1 cellular context compared by ENCODE assay signal in genomic region chr10:45470098-45471012, GRCh38.
TF ChIP-seq lines count a peak whose summit lies in the region.

No MANE protein-coding gene starts in this region.

TF ChIP-seq in K562, 482 proteins besides CTCF, POLR2A, EP300 and RAD21 (continued from another document and continues in another):
- TF ChIP-seq, protein P1, sequence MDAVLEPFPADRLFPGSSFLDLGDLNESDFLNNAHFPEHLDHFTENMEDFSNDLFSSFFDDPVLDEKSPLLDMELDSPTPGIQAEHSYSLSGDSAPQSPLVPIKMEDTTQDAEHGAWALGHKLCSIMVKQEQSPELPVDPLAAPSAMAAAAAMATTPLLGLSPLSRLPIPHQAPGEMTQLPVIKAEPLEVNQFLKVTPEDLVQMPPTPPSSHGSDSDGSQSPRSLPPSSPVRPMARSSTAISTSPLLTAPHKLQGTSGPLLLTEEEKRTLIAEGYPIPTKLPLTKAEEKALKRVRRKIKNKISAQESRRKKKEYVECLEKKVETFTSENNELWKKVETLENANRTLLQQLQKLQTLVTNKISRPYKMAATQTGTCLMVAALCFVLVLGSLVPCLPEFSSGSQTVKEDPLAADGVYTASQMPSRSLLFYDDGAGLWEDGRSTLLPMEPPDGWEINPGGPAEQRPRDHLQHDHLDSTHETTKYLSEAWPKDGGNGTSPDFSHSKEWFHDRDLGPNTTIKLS (IDR thresholded peaks at IDR 0.05; ENCODE audit: borderline replicate concordance, low read depth): peak; percentile 74
- TF ChIP-seq EHMT2 (IDR thresholded peaks at IDR 0.05) (no peak; the same call in 1 of the 2 replicates), STAT5B (CRISPR knock-in tag; IDR thresholded peaks at IDR 0.05) (no peak), ZNF347 (CRISPR knock-in tag; IDR thresholded peaks at IDR 0.05; ENCODE audit: low read depth) (no peak), PYGO2 (tag; IDR thresholded peaks at IDR 0.05) (peak; percentile 96), ELK3 (CRISPR knock-in tag; IDR thresholded peaks at IDR 0.05) (peak; percentile 47; the same call in 1 of the 2 replicates), ZNF512 (tag; IDR thresholded peaks at IDR 0.05) (no peak; the same call in 1 of the 2 replicates), SLC30A9 (CRISPR knock-in tag; IDR thresholded peaks at IDR 0.05) (no peak), SRSF1 (IDR thresholded peaks at IDR 0.05; ENCODE audit: low read depth, low read length) (no peak), RBM34 (IDR thresholded peaks at IDR 0.05; ENCODE audit: borderline replicate concordance, insufficient read depth, low read length) (no peak), ZBTB34 (CRISPR knock-in tag; IDR thresholded peaks at IDR 0.05) (no peak), GATAD2B (IDR thresholded peaks at IDR 0.05; ENCODE audit: borderline replicate concordance) (peak; percentile 99), MEF2D (tag; conservative IDR thresholded peaks at IDR 0.05; ENCODE audit: low read depth) (peak; percentile 83), ATF7 (IDR thresholded peaks at IDR 0.05) (peak; percentile 95), E2F6 (IDR thresholded peaks at IDR 0.05; ENCODE audit: borderline replicate concordance in 1 of 2, extremely low read depth in 1 of 2, insufficient read depth in 1 of 2, insufficient read length in 1 of 2, low read depth in 1 of 2, low read length in 1 of 2, poor library complexity in 1 of 2, severe bottlenecking in 1 of 2) (peak; percentile 69 to 85), XRCC3 (IDR thresholded peaks at IDR 0.05) (no peak), FOS (IDR thresholded peaks at IDR 0.05; ENCODE audit: extremely low read depth, insufficient read length) (no peak), ZNF609 (CRISPR knock-in tag; IDR thresholded peaks at IDR 0.05; ENCODE audit: borderline replicate concordance) (no peak), SMAD3 (CRISPR knock-in tag; conservative IDR thresholded peaks at IDR 0.05) (peak; percentile 35), ZNF444 (CRISPR knock-in tag; IDR thresholded peaks at IDR 0.05) (no peak), CSDE1 (IDR thresholded peaks at IDR 0.05) (0 out of 4 replicates have a peak, but pooled peaks of 1 of the 2 experiments have one; percentile 28), FOXK2 (conservative IDR thresholded peaks at IDR 0.05 in 1 of 2, IDR thresholded peaks at IDR 0.05 in 1 of 2; ENCODE audit: low read depth in 2 of 2) (peak; percentile 98 to 99), SP1 (CRISPR knock-in tag; IDR thresholded peaks at IDR 0.05) (no peak; the same call in 1 of the 2 replicates), HES1 (IDR thresholded peaks at IDR 0.05; ENCODE audit: low read depth) (peak; percentile 98), MAFF (IDR thresholded peaks at IDR 0.05; ENCODE audit: low read length) (peak; percentile 77), NCOR1 (IDR thresholded peaks at IDR 0.05) (peak; percentile 99)
- TF ChIP-seq, protein P2, sequence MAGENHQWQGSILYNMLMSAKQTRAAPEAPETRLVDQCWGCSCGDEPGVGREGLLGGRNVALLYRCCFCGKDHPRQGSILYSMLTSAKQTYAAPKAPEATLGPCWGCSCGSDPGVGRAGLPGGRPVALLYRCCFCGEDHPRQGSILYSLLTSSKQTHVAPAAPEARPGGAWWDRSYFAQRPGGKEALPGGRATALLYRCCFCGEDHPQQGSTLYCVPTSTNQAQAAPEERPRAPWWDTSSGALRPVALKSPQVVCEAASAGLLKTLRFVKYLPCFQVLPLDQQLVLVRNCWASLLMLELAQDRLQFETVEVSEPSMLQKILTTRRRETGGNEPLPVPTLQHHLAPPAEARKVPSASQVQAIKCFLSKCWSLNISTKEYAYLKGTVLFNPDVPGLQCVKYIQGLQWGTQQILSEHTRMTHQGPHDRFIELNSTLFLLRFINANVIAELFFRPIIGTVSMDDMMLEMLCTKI (IDR thresholded peaks at IDR 0.05; ENCODE audit: partially characterized antibody): no peak
- TF ChIP-seq, protein P3, sequence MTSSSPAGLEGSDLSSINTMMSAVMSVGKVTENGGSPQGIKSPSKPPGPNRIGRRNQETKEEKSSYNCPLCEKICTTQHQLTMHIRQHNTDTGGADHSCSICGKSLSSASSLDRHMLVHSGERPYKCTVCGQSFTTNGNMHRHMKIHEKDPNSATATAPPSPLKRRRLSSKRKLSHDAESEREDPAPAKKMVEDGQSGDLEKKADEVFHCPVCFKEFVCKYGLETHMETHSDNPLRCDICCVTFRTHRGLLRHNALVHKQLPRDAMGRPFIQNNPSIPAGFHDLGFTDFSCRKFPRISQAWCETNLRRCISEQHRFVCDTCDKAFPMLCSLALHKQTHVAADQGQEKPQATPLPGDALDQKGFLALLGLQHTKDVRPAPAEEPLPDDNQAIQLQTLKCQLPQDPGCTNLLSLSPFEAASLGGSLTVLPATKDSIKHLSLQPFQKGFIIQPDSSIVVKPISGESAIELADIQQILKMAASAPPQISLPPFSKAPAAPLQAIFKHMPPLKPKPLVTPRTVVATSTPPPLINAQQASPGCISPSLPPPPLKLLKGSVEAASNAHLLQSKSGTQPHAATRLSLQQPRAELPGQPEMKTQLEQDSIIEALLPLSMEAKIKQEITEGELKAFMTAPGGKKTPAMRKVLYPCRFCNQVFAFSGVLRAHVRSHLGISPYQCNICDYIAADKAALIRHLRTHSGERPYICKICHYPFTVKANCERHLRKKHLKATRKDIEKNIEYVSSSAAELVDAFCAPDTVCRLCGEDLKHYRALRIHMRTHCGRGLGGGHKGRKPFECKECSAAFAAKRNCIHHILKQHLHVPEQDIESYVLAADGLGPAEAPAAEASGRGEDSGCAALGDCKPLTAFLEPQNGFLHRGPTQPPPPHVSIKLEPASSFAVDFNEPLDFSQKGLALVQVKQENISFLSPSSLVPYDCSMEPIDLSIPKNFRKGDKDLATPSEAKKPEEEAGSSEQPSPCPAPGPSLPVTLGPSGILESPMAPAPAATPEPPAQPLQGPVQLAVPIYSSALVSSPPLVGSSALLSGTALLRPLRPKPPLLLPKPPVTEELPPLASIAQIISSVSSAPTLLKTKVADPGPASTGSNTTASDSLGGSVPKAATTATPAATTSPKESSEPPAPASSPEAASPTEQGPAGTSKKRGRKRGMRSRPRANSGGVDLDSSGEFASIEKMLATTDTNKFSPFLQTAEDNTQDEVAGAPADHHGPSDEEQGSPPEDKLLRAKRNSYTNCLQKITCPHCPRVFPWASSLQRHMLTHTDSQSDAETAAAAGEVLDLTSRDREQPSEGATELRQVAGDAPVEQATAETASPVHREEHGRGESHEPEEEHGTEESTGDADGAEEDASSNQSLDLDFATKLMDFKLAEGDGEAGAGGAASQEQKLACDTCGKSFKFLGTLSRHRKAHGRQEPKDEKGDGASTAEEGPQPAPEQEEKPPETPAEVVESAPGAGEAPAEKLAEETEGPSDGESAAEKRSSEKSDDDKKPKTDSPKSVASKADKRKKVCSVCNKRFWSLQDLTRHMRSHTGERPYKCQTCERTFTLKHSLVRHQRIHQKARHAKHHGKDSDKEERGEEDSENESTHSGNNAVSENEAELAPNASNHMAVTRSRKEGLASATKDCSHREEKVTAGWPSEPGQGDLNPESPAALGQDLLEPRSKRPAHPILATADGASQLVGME (CRISPR knock-in tag; IDR thresholded peaks at IDR 0.05): 0 out of 2 replicates have a peak, but pooled peaks have one; percentile 56
- TF ChIP-seq, protein P4, sequence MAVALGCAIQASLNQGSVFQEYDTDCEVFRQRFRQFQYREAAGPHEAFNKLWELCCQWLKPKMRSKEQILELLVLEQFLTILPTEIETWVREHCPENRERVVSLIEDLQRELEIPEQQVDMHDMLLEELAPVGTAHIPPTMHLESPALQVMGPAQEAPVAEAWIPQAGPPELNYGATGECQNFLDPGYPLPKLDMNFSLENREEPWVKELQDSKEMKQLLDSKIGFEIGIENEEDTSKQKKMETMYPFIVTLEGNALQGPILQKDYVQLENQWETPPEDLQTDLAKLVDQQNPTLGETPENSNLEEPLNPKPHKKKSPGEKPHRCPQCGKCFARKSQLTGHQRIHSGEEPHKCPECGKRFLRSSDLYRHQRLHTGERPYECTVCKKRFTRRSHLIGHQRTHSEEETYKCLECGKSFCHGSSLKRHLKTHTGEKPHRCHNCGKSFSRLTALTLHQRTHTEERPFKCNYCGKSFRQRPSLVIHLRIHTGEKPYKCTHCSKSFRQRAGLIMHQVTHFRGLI (CRISPR knock-in tag; IDR thresholded peaks at IDR 0.05): no peak; the same call in 1 of the 2 replicates
- TF ChIP-seq, protein P5, sequence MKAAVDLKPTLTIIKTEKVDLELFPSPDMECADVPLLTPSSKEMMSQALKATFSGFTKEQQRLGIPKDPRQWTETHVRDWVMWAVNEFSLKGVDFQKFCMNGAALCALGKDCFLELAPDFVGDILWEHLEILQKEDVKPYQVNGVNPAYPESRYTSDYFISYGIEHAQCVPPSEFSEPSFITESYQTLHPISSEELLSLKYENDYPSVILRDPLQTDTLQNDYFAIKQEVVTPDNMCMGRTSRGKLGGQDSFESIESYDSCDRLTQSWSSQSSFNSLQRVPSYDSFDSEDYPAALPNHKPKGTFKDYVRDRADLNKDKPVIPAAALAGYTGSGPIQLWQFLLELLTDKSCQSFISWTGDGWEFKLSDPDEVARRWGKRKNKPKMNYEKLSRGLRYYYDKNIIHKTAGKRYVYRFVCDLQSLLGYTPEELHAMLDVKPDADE (conservative IDR thresholded peaks at IDR 0.05; ENCODE audit: control insufficient read depth, low read depth, low read length): 0 out of 2 replicates have a peak, but pooled peaks have one; percentile 74
